Comparison of ENCODE assay signal across 34 cellular contexts in the genomic region with DNA sequence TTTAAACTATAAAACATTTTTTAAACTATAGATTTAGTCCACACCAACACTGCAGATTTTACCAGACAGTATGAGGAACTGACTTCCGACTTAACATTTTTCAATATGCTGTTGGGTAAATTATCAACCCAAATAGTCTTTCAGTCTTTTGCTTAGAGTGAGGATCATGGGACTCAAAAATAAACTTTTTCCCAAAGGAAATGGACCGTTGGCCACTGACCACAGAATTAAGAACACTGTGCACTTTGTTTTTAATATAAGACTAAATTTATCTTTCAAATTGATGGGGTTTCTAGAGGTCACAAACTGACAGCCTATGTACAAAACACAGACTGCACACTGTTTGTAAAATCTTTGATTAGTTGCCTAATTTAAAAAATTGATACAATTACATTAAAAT. TPM values are rescaled to one million over a fixed set of nuclear protein-coding genes. Genes with fewer than 3 reads are reported as not detected.
DNase-seq lines count a peak whose midpoint lies in the region; ATAC-seq and TF ChIP-seq lines count a peak whose summit lies in the region.
"Had no signal": no experiment of that assay in that cellular context is flagged by ENCODE, and none has a peak within 500 bp of the region (broad histone marks: within the 10 kb centered on the region; RNA-seq: fewer than 3 reads in every experiment).

No MANE protein-coding gene starts in this region.

- TF ChIP-seq EP300 in stomach (IDR thresholded peaks at IDR 0.05) (no peak), ovary (IDR thresholded peaks at IDR 0.05) (no peak)

- H3K9me3 ChIP-seq in left ventricle myocardium inferior (replicated peaks): no peaks in the 10 kb centered on the region
- H3K9me3 ChIP-seq in stomach: no peaks in the 10 kb centered on the region
- H3K9me3 ChIP-seq in ovary: no peaks in the 10 kb centered on the region
- H3K9me3 ChIP-seq: Caco-2, esophagus squamous epithelium, MG63, right lobe of liver had no signal

- DNase-seq in Right ventricle myocardium inferior (ENCODE audit: missing footprints): no peak
- no peak for DNase-seq in cardiac septum (ENCODE audit: low spot score)
- DNase-seq in left ventricle myocardium inferior: no peak
- DNase-seq in stomach: no peak
- no peak for DNase-seq in dedifferentiated amniotic fluid mesenchymal stem cell (ENCODE audit: extremely low spot score)
- no peak for DNase-seq in ovary
- DNase-seq in activated CD4-positive, alpha-beta T cell treated with anti-CD3 and anti-CD28 coated beads for 48 hours: no peak
- no peak for DNase-seq in posterior cingulate gyrus
- DNase-seq: activated CD4-positive, alpha-beta T cell treated with anti-CD3 and anti-CD28 coated beads, Interleukin-2, amount 50 U/mL, for 1 hour; activated effector memory CD4-positive, alpha-beta T cell treated with anti-CD3 and anti-CD28 coated beads, Interleukin-2, amount 50 U/mL, for 16 hours; activated T-cell treated with anti-CD3 and anti-CD28 coated beads, Interleukin-2, amount 50 U/mL, for 24 hours; aorta; Caco-2; cortex of kidney; DMS79; esophagus squamous epithelium; H7; immature natural killer cell; MG63; NCI-H1105; NCI-H187 treated with DMSO at 0.1 percent for 48 hours; NCI-H2171 treated with DMSO at 0.1 percent for 48 hours; NCI-H510A; right lobe of liver; stimulated activated CD4-positive, alpha-beta T cell treated with anti-CD3 and anti-CD28 coated beads, Interleukin-4, amount 100 ng/mL, for 24 hours had no signal

- no peak for TF ChIP-seq POLR2A in stomach (IDR thresholded peaks at IDR 0.05)
- TF ChIP-seq POLR2A in ovary (IDR thresholded peaks at IDR 0.05): no peak

- peak; percentile 48 for ATAC-seq in Right ventricle myocardium inferior
- ATAC-seq: K562, left lobe of liver, WTC11 had no signal

- H3K36me3 ChIP-seq in left ventricle myocardium inferior (no peaks in the 10 kb centered on the region), stomach (no peaks in the 10 kb centered on the region), ovary (no peaks in the 10 kb centered on the region)
- H3K36me3 ChIP-seq: cardiac muscle cell, esophagus squamous epithelium, MG63, neural progenitor cell, right lobe of liver had no signal

- no peaks in the 10 kb centered on the region for H3K27me3 ChIP-seq in left ventricle myocardium inferior (ENCODE audit: low read depth)
- no peaks in the 10 kb centered on the region for H3K27me3 ChIP-seq in stomach
- no peaks in the 10 kb centered on the region for H3K27me3 ChIP-seq in ovary
- H3K27me3 ChIP-seq: cardiac muscle cell, esophagus squamous epithelium, MG63, neural progenitor cell, right lobe of liver had no signal

- peaks cover 74% of the 10 kb centered on the region for H3K4me1 ChIP-seq in left ventricle myocardium inferior
- peaks cover 0 to 28% (median 14%) of the 10 kb centered on the region in 4 donors for H3K4me1 ChIP-seq in stomach
- H3K4me1 ChIP-seq in ovary (ENCODE audit: insufficient read depth): peaks cover 5% of the 10 kb centered on the region
- H3K4me1 ChIP-seq: Caco-2 had no signal

- WGBS in stomach, 5 donors: 39 to 69% (median 54%) methylated on average over 2 of the region's 2 CpGs
- WGBS in ovary, 3 donors: 23 to 35% (median 33%) methylated on average over 2 of the region's 2 CpGs

- no peak for TF ChIP-seq CTCF in left ventricle myocardium inferior (IDR thresholded peaks at IDR 0.05; ENCODE audit: borderline replicate concordance)
- no peak for TF ChIP-seq CTCF in stomach (IDR thresholded peaks at IDR 0.05)
- TF ChIP-seq CTCF in ovary (IDR thresholded peaks at IDR 0.05): no peak

- H3K4me3 ChIP-seq in left ventricle myocardium inferior: no peak overlapping the region
- no peak overlapping the region for H3K4me3 ChIP-seq in stomach
- no peak overlapping the region for H3K4me3 ChIP-seq in ovary
- H3K4me3 ChIP-seq: cardiac muscle cell, esophagus squamous epithelium, K562, MG63, neural progenitor cell, right lobe of liver, SK-N-MC had no signal

- intact Hi-C loops in Right ventricle myocardium inferior (cut with DNase I): loop anchor here (5.0 kb wide), 1 partner anchor 1571 kb away; no protein-coding TSS in a partner anchor
- intact Hi-C loops in cardiac septum (cut with DNase I): no loop called here
- intact Hi-C loops in left ventricle myocardium inferior (cut with micrococcal nuclease): no loop called here
- intact Hi-C loops in stomach (cut with DNase I; ENCODE audit: low total_unique reads): no loop called here
- intact Hi-C loops in ovary (cut with DNase I): no loop called here
- intact Hi-C loops in posterior cingulate gyrus (cut with DNase I): no loop called here

- H3K27ac ChIP-seq in left ventricle myocardium inferior (replicated peaks) (peak overlapping the region; percentile 74), stomach (peak overlapping the region in 3 of 5 donors; percentile 30 to 54 (median 33)), ovary (peak overlapping the region in 1 of 2 donors; percentile 35)
- H3K27ac ChIP-seq: 22Rv1, C4-2B, cardiac muscle cell, neural progenitor cell, right lobe of liver, SK-N-MC had no signal

RNA-seq across cellular contexts. Expression of a gene that starts 44.9 kb away (rescaled TPM):
- total RNA-seq in Right ventricle myocardium inferior: 16.7 TPM
- 16.4 TPM for total RNA-seq in cardiac septum
- 12.9 TPM for total RNA-seq in left ventricle myocardium inferior
- total RNA-seq in stomach: 1 to 10 TPM; 1.2 to 8.9 (median 4.1) TPM
- 1 to 10 TPM in 1 of 3 donors, under 1 TPM in 2; 0.33 to 1.2 (median 0.92) TPM for polyA plus RNA-seq in stomach
- 10 to 100 TPM in 4 of 7 donors, 1 to 10 TPM in 3; 3.9 to 15.5 (median 10.2) TPM for total RNA-seq in ovary
- polyA plus RNA-seq in ovary: 1 to 10 TPM; 2.4 to 5.9 TPM
- total RNA-seq: Caco-2; T-helper 1 cell treated with Interleukin-12 subunit alpha and Interleukin-12 subunit beta and Interleukin-4 antibody, amounts not matched to agents 30 ng/mL and 1 ng/mL, for 36 hours had no signal
- polyA plus RNA-seq: immature natural killer cell, K562 had no signal
